10 cellular contexts compared by ENCODE assay signal in the genomic region with DNA sequence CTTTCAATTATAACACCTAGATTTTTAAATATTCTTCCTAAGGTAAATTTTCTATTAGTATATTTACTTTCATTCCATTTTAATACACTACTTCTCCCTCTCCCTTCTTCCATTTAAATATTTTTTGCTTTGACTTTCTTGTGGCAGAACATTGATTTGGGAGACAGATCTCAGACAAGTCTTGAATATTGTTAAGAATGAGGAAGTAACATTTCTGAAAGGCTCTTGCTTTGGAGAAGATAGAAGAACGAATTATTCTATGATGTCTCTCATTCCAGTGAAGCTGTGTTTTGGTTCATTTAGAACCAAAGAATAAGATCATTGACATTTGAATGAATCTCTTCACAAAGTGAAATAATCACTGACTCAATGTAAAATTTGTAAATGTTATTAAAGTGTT. TPM values are rescaled to one million over a fixed set of nuclear protein-coding genes. Genes with fewer than 3 reads are reported as not detected.
A peak's percentile ranks its signal among the peaks of the same experiment; 100 is the strongest.
DNase-seq lines count a peak whose midpoint lies in the region; ATAC-seq and TF ChIP-seq lines count a peak whose summit lies in the region.
"Had no signal": no experiment of that assay in that cellular context is flagged by ENCODE, and none has a peak within 500 bp of the region (broad histone marks: within the 10 kb centered on the region; RNA-seq: fewer than 3 reads in every experiment).

No MANE protein-coding gene starts in this region.

- no CpG with 5 or more reads among the region's 1 CpG for WGBS in mesenchymal stem cell

- no peaks in the 10 kb centered on the region for H3K27me3 ChIP-seq in CD4-positive, CD25-positive, alpha-beta regulatory T cell (ENCODE audit: control insufficient read depth, insufficient read depth, low read length)
- H3K27me3 ChIP-seq in HL-60 (ENCODE audit: insufficient read depth, poor library complexity, severe bottlenecking) (no peaks in the 10 kb centered on the region), mesenchymal stem cell (ENCODE audit: control insufficient read depth in 1 of 2, insufficient read depth in 1 of 2, low read length in 2 of 2) (no peaks in the 10 kb centered on the region)

- no peak overlapping the region for H2BK120ac ChIP-seq in mesenchymal stem cell (ENCODE audit: low read depth, low read length)

- no peak overlapping the region for H3K4ac ChIP-seq in mesenchymal stem cell (ENCODE audit: low read depth in 1 of 2, low read length in 2 of 2)

- no peak overlapping the region for H3K4me2 ChIP-seq in mesenchymal stem cell (ENCODE audit: low read length, poor library complexity, severe bottlenecking)

- no peak overlapping the region for H3K23ac ChIP-seq in mesenchymal stem cell (ENCODE audit: low read length in 2 of 2)

- TF ChIP-seq CTCF in HL-60 (IDR thresholded peaks at IDR 0.05; ENCODE audit: insufficient read depth, low read length): no peak
- no peak for TF ChIP-seq CTCF in WTC11 (IDR thresholded peaks at IDR 0.05)

- H2BK12ac ChIP-seq in mesenchymal stem cell (ENCODE audit: low read length in 2 of 2): no peak overlapping the region

- H4K91ac ChIP-seq in mesenchymal stem cell (ENCODE audit: low read length): no peak overlapping the region

- H3K27me3 Mint-ChIP-seq in CD4-positive, CD25-positive, alpha-beta regulatory T cell: no peaks in the 10 kb centered on the region
- no peaks in the 10 kb centered on the region for H3K27me3 Mint-ChIP-seq in WTC11 (ENCODE audit: low read depth)

- peaks cover 25% of the 10 kb centered on the region for H3K4me1 ChIP-seq in CD4-positive, CD25-positive, alpha-beta regulatory T cell (ENCODE audit: control insufficient read depth, insufficient read depth, low read length, poor library complexity, severe bottlenecking)
- H3K4me1 ChIP-seq in mesenchymal stem cell (ENCODE audit: control insufficient read depth, insufficient read depth, low read depth, low read length): peaks cover 3% of the 10 kb centered on the region

- no peak overlapping the region for H3K18ac ChIP-seq in mesenchymal stem cell (ENCODE audit: low read depth in 1 of 2, low read length in 2 of 2)

- DNase-seq in CD4-positive, CD25-positive, alpha-beta regulatory T cell: no peak
- DNase-seq in HL-60 (ENCODE audit: low read depth in 1 of 2, low spot score in 1 of 2): no peak
- no peak for DNase-seq in WTC11 (ENCODE audit: low spot score)
- peak; percentile 19 for DNase-seq in mesenchymal stem cell
- no peak for DNase-seq in NCI-H1092 treated with DMSO at 0.1 percent for 48 hours (lab: John Stamatoyannopoulos, UW)
- no peak for DNase-seq in DMS153 (lab: John Stamatoyannopoulos, UW)
- DNase-seq in stimulated activated CD4-positive, alpha-beta T cell treated with anti-CD3 and anti-CD28 coated beads, Interleukin-4, amount 100 ng/mL, for 1 hour: no peak
- DNase-seq: kidney, NCI-H1105 had no signal

- H2AFZ ChIP-seq in mesenchymal stem cell (ENCODE audit: low read depth, low read length): no peak overlapping the region

- H3K27ac ChIP-seq in CD4-positive, CD25-positive, alpha-beta regulatory T cell (ENCODE audit: insufficient read depth, low read length, poor library complexity, severe bottlenecking): no peak overlapping the region
- H3K27ac ChIP-seq in HL-60 (replicated peaks) (no peak overlapping the region), mesenchymal stem cell (ENCODE audit: low read length, poor library complexity, severe bottlenecking) (no peak overlapping the region)

- H3K36me3 ChIP-seq in CD4-positive, CD25-positive, alpha-beta regulatory T cell (ENCODE audit: control insufficient read depth, insufficient read depth, low read length): no peaks in the 10 kb centered on the region
- peaks cover 5 to 11% of the 10 kb centered on the region in 2 experiments for H3K36me3 ChIP-seq in mesenchymal stem cell (ENCODE audit: control insufficient read depth in 1 of 2, insufficient read depth in 2 of 2, low read depth in 1 of 2, low read length in 2 of 2)

- H3K9me3 Mint-ChIP-seq in CD4-positive, CD25-positive, alpha-beta regulatory T cell: no peaks in the 10 kb centered on the region
- no peaks in the 10 kb centered on the region for H3K9me3 Mint-ChIP-seq in WTC11

- no peak overlapping the region for H2BK5ac ChIP-seq in mesenchymal stem cell (ENCODE audit: low read depth, low read length, poor library complexity, severe bottlenecking)

- H2BK15ac ChIP-seq in mesenchymal stem cell (ENCODE audit: low read depth, poor library complexity, severe bottlenecking): no peak overlapping the region

- CTCF ChIA-PET in WTC11 (lab: Charles Lee): no interaction called here

- H3K14ac ChIP-seq in mesenchymal stem cell (ENCODE audit: low read length in 2 of 2): no peak overlapping the region

- POLR2A ChIA-PET in WTC11 (lab: Charles Lee): no interaction called here

- no peak for ATAC-seq in CD4-positive, CD25-positive, alpha-beta regulatory T cell (ENCODE audit: low read depth in 2 of 2)
- ATAC-seq in WTC11: no peak
- no peak for ATAC-seq in GM21825 (IDR thresholded peaks at IDR 0.05; ENCODE audit: unreplicated experiment)

- peak overlapping the region in 1 of 3 donors; percentile 83 for H3K27ac Mint-ChIP-seq in CD4-positive, CD25-positive, alpha-beta regulatory T cell
- H3K27ac Mint-ChIP-seq in WTC11: peak overlapping the region; percentile 88

- no peaks in the 10 kb centered on the region for H3K9me3 ChIP-seq in CD4-positive, CD25-positive, alpha-beta regulatory T cell (ENCODE audit: control insufficient read depth in 2 of 2, low read length in 2 of 2)
- H3K9me3 ChIP-seq in mesenchymal stem cell (ENCODE audit: control insufficient read depth, low read length): no peaks in the 10 kb centered on the region

- peak overlapping the region; percentile 30 to 90 (median 68) for H3K4me3 Mint-ChIP-seq in CD4-positive, CD25-positive, alpha-beta regulatory T cell
- H3K4me3 Mint-ChIP-seq in WTC11: peak overlapping the region; percentile 91

- peak overlapping the region; percentile 85 for H3K4me3 ChIP-seq in CD4-positive, CD25-positive, alpha-beta regulatory T cell (ENCODE audit: low read depth, low read length)
- H3K4me3 ChIP-seq in HL-60 (replicated peaks; ENCODE audit: insufficient read depth, low read length) (0 out of 2 replicates have a peak overlapping the region, but pooled peaks have one; percentile 96), mesenchymal stem cell (ENCODE audit: insufficient read depth in 1 of 2, low read depth in 1 of 2, low read length in 2 of 2) (peak overlapping the region in 1 of 2 experiments; percentile 95)

- no peaks in the 10 kb centered on the region for H3K79me1 ChIP-seq in mesenchymal stem cell (replicated peaks; ENCODE audit: low read length, poor library complexity, severe bottlenecking)

- peak overlapping the region; percentile 92 for H3K9ac ChIP-seq in mesenchymal stem cell (ENCODE audit: low read length)

- peaks cover 25 to 56% (median 32%) of the 10 kb centered on the region in 4 donors for H3K4me1 Mint-ChIP-seq in CD4-positive, CD25-positive, alpha-beta regulatory T cell
- H3K4me1 Mint-ChIP-seq in WTC11: peaks cover 27% of the 10 kb centered on the region

- H4K8ac ChIP-seq in mesenchymal stem cell (ENCODE audit: low read length): no peak overlapping the region

- H3K36me3 Mint-ChIP-seq in CD4-positive, CD25-positive, alpha-beta regulatory T cell: peaks cover 3% of the 10 kb centered on the region
- peaks cover 12% of the 10 kb centered on the region for H3K36me3 Mint-ChIP-seq in WTC11

- H2AK5ac ChIP-seq in mesenchymal stem cell (ENCODE audit: low read length, severe bottlenecking): no peak overlapping the region

TF ChIP-seq in WTC11, 78 proteins besides CTCF, POLR2A, EP300 and RAD21:
- TF ChIP-seq NFE2L1 (CRISPR knock-in tag; IDR thresholded peaks at IDR 0.05): no peak
- no peak for TF ChIP-seq E2F4 (CRISPR knock-in tag; IDR thresholded peaks at IDR 0.05; ENCODE audit: borderline replicate concordance, low read depth)
- no peak for TF ChIP-seq EMX1 (CRISPR knock-in tag; IDR thresholded peaks at IDR 0.05)

RNA-seq across cellular contexts. Expression of gene IPO7, which starts 2.4 kb away (rescaled TPM):
- total RNA-seq in CD4-positive, CD25-positive, alpha-beta regulatory T cell: 67.9 TPM
- 1 to 10 TPM; 2.4 to 5.6 (median 4.1) TPM for polyA plus RNA-seq in CD4-positive, CD25-positive, alpha-beta regulatory T cell
- total RNA-seq in WTC11 (2021): 212 to 226 TPM (median 215 TPM) in 3 replicates
- 63.5 TPM for polyA plus RNA-seq in mesenchymal stem cell (2013, experiment 1 of 2)
- 63.4 TPM for polyA plus RNA-seq in mesenchymal stem cell (2013, experiment 2 of 2)
